ENCODE assay signal across 8 cellular contexts in the genomic region with DNA sequence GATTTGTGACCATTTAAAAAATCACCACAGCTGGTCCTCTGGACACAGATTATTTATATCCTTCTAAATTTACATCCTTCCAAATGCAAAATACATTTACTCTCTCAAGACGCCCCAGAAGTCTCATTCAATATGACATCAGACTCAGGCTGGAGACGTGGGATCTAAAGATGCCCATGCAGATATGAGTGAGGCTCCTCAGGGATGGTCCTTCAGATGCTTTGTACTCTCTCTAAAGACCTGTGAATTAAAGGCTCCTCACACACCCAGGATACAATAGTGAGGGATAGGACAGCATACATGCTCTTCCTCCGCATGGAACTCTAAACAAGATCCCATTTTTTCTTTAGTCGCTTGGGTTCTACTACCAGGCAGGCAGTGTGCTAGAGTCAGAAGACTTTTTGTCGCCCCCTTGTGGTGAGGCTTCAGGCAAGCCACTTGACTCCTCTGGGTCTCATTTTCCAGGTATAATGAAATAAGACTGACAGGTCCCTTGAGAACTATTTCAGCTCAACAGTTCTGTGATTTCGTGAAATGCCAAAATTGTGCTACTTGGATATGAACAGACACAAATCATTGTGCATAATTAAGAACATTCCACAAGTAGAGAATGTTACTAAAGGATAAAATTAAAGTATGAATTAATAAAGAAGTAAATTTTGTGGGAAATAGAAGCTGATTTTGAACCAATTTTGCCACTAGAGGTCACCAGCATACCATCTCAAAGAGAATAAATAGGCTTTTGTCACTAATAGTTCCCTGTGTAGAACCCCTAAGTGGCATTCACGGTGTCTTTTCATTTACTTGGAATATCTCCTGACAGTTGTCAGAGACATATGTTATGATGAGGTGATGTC. TPM values are rescaled to one million over a fixed set of nuclear protein-coding genes. Genes with fewer than 3 reads are reported as not detected.
DNase-seq lines count a peak whose midpoint lies in the region; ATAC-seq and TF ChIP-seq lines count a peak whose summit lies in the region.

No MANE protein-coding gene starts in this region.

- H3K27me3 Mint-ChIP-seq in CD14-positive monocyte (ENCODE audit: low read depth in 3 of 3) (peaks cover 0 to 2% (median 0%) of the 10 kb centered on the region in 3 donors), chondrocyte (ENCODE audit: low read depth) (peaks cover 16% of the 10 kb centered on the region)

- TF ChIP-seq CTCF in CD14-positive monocyte (IDR thresholded peaks at IDR 0.05): peak; percentile 95
- peak; percentile 96 for TF ChIP-seq CTCF in chondrocyte (IDR thresholded peaks at IDR 0.05)

- intact Hi-C loops in CD14-positive monocyte (cut with micrococcal nuclease): loop anchor here in 1 of 2 donors (10.0 kb wide), 3 partner anchors 495 to 625 kb away; no protein-coding TSS in a partner anchor

- H3K9me3 Mint-ChIP-seq in CD14-positive monocyte: no peaks in the 10 kb centered on the region
- H3K9me3 Mint-ChIP-seq in chondrocyte (ENCODE audit: low read depth): no peaks in the 10 kb centered on the region

- ATAC-seq in HG03354 (IDR thresholded peaks at IDR 0.05; ENCODE audit: poor library complexity, severe bottlenecking, unreplicated experiment) (peak; percentile 98), left lobe of liver (peak; percentile 97)

- DNase-seq in CD14-positive monocyte (ENCODE audit: low spot score): peak; percentile 61
- DNase-seq in GM19240 (ENCODE audit: insufficient read length, low spot score): peak; percentile 37
- DNase-seq in NCI-H345 (lab: John Stamatoyannopoulos, UW): peak; percentile 63
- peak; percentile 61 for DNase-seq in activated CD4-positive, alpha-beta T cell treated with anti-CD3 and anti-CD28 coated beads for 1 hour
- no peak for DNase-seq in chondrocyte (ENCODE audit: low spot score)
- DNase-seq in left lobe of liver (ENCODE audit: low spot score): peak; percentile 78
- peak; percentile 63 to 74 (median 66) for DNase-seq in stimulated activated CD4-positive, alpha-beta T cell treated with anti-CD3 and anti-CD28 coated beads, TNF-alpha, amount 100 ng/mL, for 24 hours (ENCODE audit: low read depth in 3 of 3)

- no peaks in the 10 kb centered on the region for H3K36me3 Mint-ChIP-seq in CD14-positive monocyte
- no peaks in the 10 kb centered on the region for H3K36me3 Mint-ChIP-seq in chondrocyte (ENCODE audit: low read depth)

- no peak overlapping the region for H3K4me3 Mint-ChIP-seq in CD14-positive monocyte
- no peak overlapping the region for H3K4me3 Mint-ChIP-seq in chondrocyte (ENCODE audit: unreplicated experiment)

- H3K27ac Mint-ChIP-seq in CD14-positive monocyte: peak overlapping the region in 1 of 7 donors; percentile 18
- H3K27ac Mint-ChIP-seq in chondrocyte (ENCODE audit: unreplicated experiment): no peak overlapping the region

- H3K4me1 Mint-ChIP-seq in CD14-positive monocyte (no peaks in the 10 kb centered on the region), chondrocyte (ENCODE audit: low read depth) (no peaks in the 10 kb centered on the region)

RNA-seq across cellular contexts. Expression of a gene that starts 13.6 kb away (rescaled TPM):
- 10 to 100 TPM; 21.2 to 22.6 TPM for polyA plus RNA-seq in CD14-positive monocyte
- total RNA-seq in chondrocyte: 55.0 to 63.8 TPM (median 56.0 TPM) in 3 replicates
- total RNA-seq in left lobe of liver: 18.5 TPM
